Comparison of ENCODE assay signal across 17 cellular contexts in the genomic region with DNA sequence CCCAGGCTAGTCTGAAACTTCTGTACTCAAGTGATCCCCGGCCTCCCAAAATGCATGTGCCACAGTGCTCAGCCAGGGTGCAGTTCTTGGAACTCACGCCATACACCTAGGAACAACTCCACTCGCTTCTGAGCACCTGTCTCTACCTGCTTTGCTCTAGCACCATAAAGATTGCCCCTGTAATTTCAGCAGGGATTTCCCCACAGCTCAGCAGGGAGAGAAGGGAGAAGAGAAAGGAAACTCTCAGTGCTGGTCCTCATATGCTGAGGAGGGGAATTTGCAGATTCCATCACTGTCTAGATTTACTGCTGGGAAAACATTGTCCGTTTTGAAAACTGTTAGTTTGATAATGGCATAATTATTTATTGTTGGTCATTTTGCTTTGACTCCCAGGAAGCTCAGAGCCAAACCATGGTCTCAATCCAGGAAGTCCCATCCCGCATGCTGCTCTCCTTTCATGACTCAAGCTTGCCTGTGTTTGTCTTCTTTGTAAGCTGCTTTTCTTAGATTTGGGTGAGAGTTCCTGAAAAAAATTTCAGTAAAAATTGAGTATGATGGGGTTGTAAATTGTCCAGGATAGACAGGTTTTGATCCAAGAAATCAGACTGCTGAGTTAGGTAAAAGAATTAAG. TPM values are rescaled to one million over a fixed set of nuclear protein-coding genes. Genes with fewer than 3 reads are reported as not detected.
DNase-seq lines count a peak whose midpoint lies in the region; ATAC-seq, FAIRE-seq and TF ChIP-seq lines count a peak whose summit lies in the region.
"Had no signal": no experiment of that assay in that cellular context is flagged by ENCODE, and none has a peak within 500 bp of the region (broad histone marks: within the 10 kb centered on the region; RNA-seq: fewer than 3 reads in every experiment).

No MANE protein-coding gene starts in this region.

- no peaks in the 10 kb centered on the region for H3K27me3 ChIP-seq in MG63
- peaks cover 2% of the 10 kb centered on the region for H3K27me3 ChIP-seq in osteoblast (ENCODE audit: insufficient read depth, low read length)
- H3K27me3 ChIP-seq in tibial nerve, result no peaks in the 10 kb centered on the region
- H3K27me3 ChIP-seq: ascending aorta, stomach had no signal

- H3K27ac ChIP-seq in osteoblast (ENCODE audit: low read depth, low read length), result no peak overlapping the region
- no peak overlapping the region for H3K27ac ChIP-seq in tibial nerve
- H3K27ac ChIP-seq: ascending aorta, stomach had no signal

- no peak for TF ChIP-seq POLR2A in GM12891 (IDR thresholded peaks at IDR 0.05; ENCODE audit: low read depth, low read length)
- TF ChIP-seq POLR2A in tibial nerve (IDR thresholded peaks at IDR 0.05), result no peak

- H3K9me3 Mint-ChIP-seq in endothelial cell (ENCODE audit: unreplicated experiment), result no peaks in the 10 kb centered on the region
- H3K9me3 Mint-ChIP-seq: natural killer cell treated with Interleukin-12 subunit alpha and Interleukin-12 subunit beta and Interleukin-15 and Interleukin-18, amount 100 ng/mL, for 72 hours had no signal

- H3K4me1 Mint-ChIP-seq in endothelial cell (ENCODE audit: unreplicated experiment), result peaks cover 69% of the 10 kb centered on the region

- no peaks in the 10 kb centered on the region for H3K79me2 ChIP-seq in osteoblast (ENCODE audit: insufficient read depth, low read length)

- H3K9me3 ChIP-seq in MG63, result no peaks in the 10 kb centered on the region
- H3K9me3 ChIP-seq in osteoblast (ENCODE audit: low read depth, low read length), result no peaks in the 10 kb centered on the region
- H3K9me3 ChIP-seq in tibial nerve, result no peaks in the 10 kb centered on the region
- H3K9me3 ChIP-seq: ascending aorta, stomach had no signal

- no peak overlapping the region for H3K4me3 ChIP-seq in MG63
- no peak overlapping the region for H3K4me3 ChIP-seq in osteoblast (ENCODE audit: insufficient read depth, low read length)
- H3K4me3 ChIP-seq in tibial nerve, result no peak overlapping the region
- H3K4me3 ChIP-seq: ascending aorta, stomach had no signal

- no peak for ATAC-seq in GM18520 (IDR thresholded peaks at IDR 0.05; ENCODE audit: unreplicated experiment)
- no peak for ATAC-seq in HG03139 (IDR thresholded peaks at IDR 0.05; ENCODE audit: unreplicated experiment)
- ATAC-seq: left lobe of liver; natural killer cell treated with Interleukin-12 subunit alpha and Interleukin-12 subunit beta and Interleukin-15 and Interleukin-18, amount 100 ng/mL, for 72 hours; T-helper 17 cell had no signal

- H4K20me1 ChIP-seq in osteoblast (ENCODE audit: insufficient read depth, low read length), result no peaks in the 10 kb centered on the region

- TF ChIP-seq EP300 in tibial nerve (IDR thresholded peaks at IDR 0.05), result no peak

- TF ChIP-seq CTCF in endothelial cell (IDR thresholded peaks at IDR 0.05; ENCODE audit: unreplicated experiment) (no peak), osteoblast (IDR thresholded peaks at IDR 0.05; ENCODE audit: extremely low read depth, low read depth, low read length) (no peak), tibial nerve (IDR thresholded peaks at IDR 0.05) (no peak)

- H3K4me2 ChIP-seq in osteoblast (ENCODE audit: insufficient read depth, low read length), result no peak overlapping the region

- DNase-seq in GM12891 (ENCODE audit: insufficient read length, low spot score) (no peak), MG63 (peak; percentile 7), endothelial cell (ENCODE audit: low spot score) (no peak), osteoblast (ENCODE audit: insufficient read length, low spot score, missing footprints) (peak; percentile 82), tibial nerve (ENCODE audit: low spot score in 2 of 2) (no peak)
- no peak for DNase-seq in activated CD8-positive, alpha-beta memory T cell treated with anti-CD3 and anti-CD28 coated beads for 24 hours
- DNase-seq: activated CD4-positive, alpha-beta T cell treated with anti-CD3 and anti-CD28 coated beads for 48 hours; GOT3; NCI-H1105; T-helper 17 cell had no signal

- no peaks in the 10 kb centered on the region for H3K36me3 Mint-ChIP-seq in endothelial cell (ENCODE audit: low read depth, unreplicated experiment)
- H3K36me3 Mint-ChIP-seq: natural killer cell treated with Interleukin-12 subunit alpha and Interleukin-12 subunit beta and Interleukin-15 and Interleukin-18, amount 100 ng/mL, for 72 hours had no signal

- H3K36me3 ChIP-seq in MG63, result no peaks in the 10 kb centered on the region
- H3K36me3 ChIP-seq in osteoblast (ENCODE audit: insufficient read depth, low read length), result no peaks in the 10 kb centered on the region
- no peaks in the 10 kb centered on the region for H3K36me3 ChIP-seq in tibial nerve
- H3K36me3 ChIP-seq: ascending aorta, stomach had no signal

- peak overlapping the region; percentile 25 for H2AFZ ChIP-seq in osteoblast (ENCODE audit: low read length)

- H3K4me1 ChIP-seq in osteoblast (ENCODE audit: insufficient read depth, low read length) (peaks cover 3% of the 10 kb centered on the region), tibial nerve (no peaks in the 10 kb centered on the region)
- H3K4me1 ChIP-seq: ascending aorta had no signal

- WGBS in tibial nerve, 2 donors, result 50 to 57% methylated on average over 5 of the region's 5 CpGs

- peaks cover 9% of the 10 kb centered on the region for H3K27me3 Mint-ChIP-seq in endothelial cell (ENCODE audit: unreplicated experiment)

- H3K27ac Mint-ChIP-seq in endothelial cell (ENCODE audit: unreplicated experiment), result peak overlapping the region; percentile 44
- H3K27ac Mint-ChIP-seq: natural killer cell treated with Interleukin-12 subunit alpha and Interleukin-12 subunit beta and Interleukin-15 and Interleukin-18, amount 100 ng/mL, for 72 hours; T-helper 17 cell had no signal

- H3K4me3 Mint-ChIP-seq in endothelial cell (ENCODE audit: unreplicated experiment), result no peak overlapping the region
- H3K4me3 Mint-ChIP-seq: natural killer cell treated with Interleukin-12 subunit alpha and Interleukin-12 subunit beta and Interleukin-15 and Interleukin-18, amount 100 ng/mL, for 72 hours; T-helper 17 cell had no signal

- peak; percentile 5 for FAIRE-seq in GM12891 (lab: Jason Lieb, UNC)

TF ChIP-seq in GM12891, 5 proteins besides CTCF, POLR2A, EP300 and RAD21:
- TF ChIP-seq POLR2AphosphoS5 (IDR thresholded peaks at IDR 0.05; ENCODE audit: low read depth, low read length) (no peak), TAF1 (IDR thresholded peaks at IDR 0.05; ENCODE audit: low read depth, low read length) (no peak), POU2F2 (IDR thresholded peaks at IDR 0.05; ENCODE audit: low read depth, low read length) (no peak), SPI1 (IDR thresholded peaks at IDR 0.05; ENCODE audit: low read depth, low read length) (no peak), PAX5 (IDR thresholded peaks at IDR 0.05; ENCODE audit: insufficient read depth, low read length, severe bottlenecking) (no peak)

RNA-seq across cellular contexts. Expression of a gene that starts 24.2 kb away (rescaled TPM):
- polyA plus RNA-seq in GM12891 (2012; ENCODE audit: low read depth, missing spikeins), result 0.01 TPM
- total RNA-seq in MG63 (2014; rRNA removed; shearing (Covaris generic); ENCODE audit: low replicate concordance), result not detected in 2 replicates
- total RNA-seq in endothelial cell (ENCODE audit: unreplicated experiment), result 74.0 TPM
- total RNA-seq in osteoblast, result not detected in 2 replicates
- under 1 TPM; under 0.01 to 0.59 (median 0.32) TPM for total RNA-seq in tibial nerve
- total RNA-seq: ascending aorta; glomerular endothelial cell; natural killer cell treated with Interleukin-12 subunit alpha and Interleukin-12 subunit beta and Interleukin-15 and Interleukin-18, amount 100 ng/mL, for 72 hours had no signal

Comparison
In these comparisons a context has a peak if more than half of its experiments do, and no peak if none do; other contexts are left out.
1. DNase-seq: peak in MG63 (single experiment) and osteoblast (single experiment); none in GM12891 (single experiment), endothelial cell (single experiment), activated CD8-positive, alpha-beta memory T cell treated with anti-CD3 and anti-CD28 coated beads for 24 hours (single experiment) and tibial nerve (0 of 2).
2. RNA of a gene that starts 24.2 kb away (total RNA-seq): 74.0 TPM in endothelial cell (single experiment); under 0.01 to 0.59 TPM in tibial nerve, not detected in MG63 and not detected in osteoblast; every median in the first group is over 10 times any median in the second.